19 cellular contexts compared by ENCODE assay signal in genomic region chr19:33382006-33382405, GRCh38.
"Had no signal": no experiment of that assay in that cellular context is flagged by ENCODE, and none has a peak within 500 bp of the region (broad histone marks: within the 10 kb centered on the region; RNA-seq: fewer than 3 reads in every experiment).

No MANE protein-coding gene starts in this region.

- H3K9ac ChIP-seq: parathyroid adenoma had no signal

- H3K27ac Mint-ChIP-seq: activated T-helper 1 cell treated with anti-CD3 and anti-CD28 coated beads, Interleukin-12 subunit alpha, Interleukin-12 subunit beta, Interleukin-2, Interleukin-4 antibody, amounts not matched to agents 30 ng/mL and 10 ng/mL and 1 ng/mL, durations not matched to agents 14 hours and 24 hours and 36 hours; nephron progenitor cell; stimulated activated naive CD8-positive, alpha-beta T cell treated with anti-CD3 and anti-CD28 coated beads, Interleukin-15, Interleukin-2, amounts not matched to agents 100 ng/mL and 50 ng/mL, for 24 hours; T-cell had no signal

- H3K9me3 ChIP-seq: esophagus muscularis mucosa, thyroid gland had no signal

- H3K27me3 Mint-ChIP-seq: stimulated activated naive CD8-positive, alpha-beta T cell treated with anti-CD3 and anti-CD28 coated beads, Interleukin-15, Interleukin-2, amounts not matched to agents 100 ng/mL and 50 ng/mL, for 24 hours; T-cell had no signal

- DNase-seq: activated CD4-positive, alpha-beta T cell treated with anti-CD3 and anti-CD28 coated beads, Interleukin-2, amount 50 U/mL, for 48 hours; amygdala; hippocampal formation; left ventricle myocardium superior; mammary epithelial cell; midbrain; nephron progenitor cell; nucleus accumbens; right cardiac atrium; stimulated activated CD4-positive, alpha-beta T cell treated with anti-CD3 and anti-CD28 coated beads, Interleukin-1b, Interleukin-23, amount 100 ng/mL, for 48 hours; substantia nigra; T-cell; thyroid gland had no signal

- H3K4me1 ChIP-seq: parathyroid adenoma had no signal

- H2AFZ ChIP-seq: parathyroid adenoma had no signal

- H3K9me3 Mint-ChIP-seq: activated T-helper 1 cell treated with anti-CD3 and anti-CD28 coated beads, Interleukin-12 subunit alpha, Interleukin-12 subunit beta, Interleukin-2, Interleukin-4 antibody, amounts not matched to agents 30 ng/mL and 10 ng/mL and 1 ng/mL, durations not matched to agents 14 hours and 24 hours and 36 hours; nephron progenitor cell; stimulated activated naive CD8-positive, alpha-beta T cell treated with anti-CD3 and anti-CD28 coated beads, Interleukin-15, Interleukin-2, amounts not matched to agents 100 ng/mL and 50 ng/mL, for 24 hours; T-cell had no signal

- ATAC-seq: left ventricle myocardium superior, right cardiac atrium, T-cell had no signal

- H3K27ac ChIP-seq: coronary artery, esophagus muscularis mucosa, parathyroid adenoma, skin epidermis, thyroid gland had no signal

- H3K27me3 ChIP-seq: esophagus muscularis mucosa, thyroid gland had no signal

- H3K4me3 ChIP-seq: coronary artery, esophagus muscularis mucosa, skin epidermis, thyroid gland had no signal

- H3K4me3 Mint-ChIP-seq: activated T-helper 1 cell treated with anti-CD3 and anti-CD28 coated beads, Interleukin-12 subunit alpha, Interleukin-12 subunit beta, Interleukin-2, Interleukin-4 antibody, amounts not matched to agents 30 ng/mL and 10 ng/mL and 1 ng/mL, durations not matched to agents 14 hours and 24 hours and 36 hours; nephron progenitor cell; stimulated activated naive CD8-positive, alpha-beta T cell treated with anti-CD3 and anti-CD28 coated beads, Interleukin-15, Interleukin-2, amounts not matched to agents 100 ng/mL and 50 ng/mL, for 24 hours; T-cell had no signal
